ENCODE assay signal across 16 cellular contexts in the genomic region with DNA sequence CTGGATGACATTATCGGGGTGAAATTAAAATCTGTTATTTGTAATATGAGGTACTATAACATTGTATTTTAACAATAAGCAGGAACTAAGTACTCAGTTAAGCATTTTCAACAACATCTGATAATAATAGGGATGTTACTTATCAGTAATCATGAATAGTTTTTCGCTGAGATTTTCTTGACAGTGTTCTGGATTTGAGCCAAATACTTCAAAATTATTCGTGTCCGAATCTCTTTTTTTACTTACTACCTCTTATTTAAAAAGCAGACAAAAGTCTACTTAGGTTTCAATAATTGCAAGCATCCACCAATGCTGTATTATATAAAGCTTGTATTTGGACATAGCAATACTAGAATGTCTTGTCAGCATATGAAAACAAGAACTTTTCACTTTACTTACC. TPM values are rescaled to one million over a fixed set of nuclear protein-coding genes. Genes with fewer than 3 reads are reported as not detected.
A peak's percentile ranks its signal among the peaks of the same experiment; 100 is the strongest.
DNase-seq lines count a peak whose midpoint lies in the region; ATAC-seq and TF ChIP-seq lines count a peak whose summit lies in the region.
"Had no signal": no experiment of that assay in that cellular context is flagged by ENCODE, and none has a peak within 500 bp of the region (broad histone marks: within the 10 kb centered on the region; RNA-seq: fewer than 3 reads in every experiment).

No MANE protein-coding gene starts in this region.

- BruUV-seq in Caco-2 (replicated peaks; lab: Mats Ljungman, UMichigan), result no TSS peak

- ATAC-seq in activated T-cell treated with anti-CD3 and anti-CD28 coated beads, Interleukin-2, amount 50 U/mL, for 72 hours (replicated peaks in 1 of 2), result no peak
- no peak for ATAC-seq in stimulated activated effector memory CD8-positive, alpha-beta T cell treated with anti-CD3 and anti-CD28 coated beads, Interleukin-12 subunit alpha, Interleukin-12 subunit beta, amount 100 ng/mL, for 72 hours
- no peak for ATAC-seq in left lobe of liver
- ATAC-seq: Right ventricle myocardium inferior had no signal

- peaks cover 2% of the 10 kb centered on the region; the same call in 1 of the 2 replicates for H3K36me3 ChIP-seq in Caco-2 (ENCODE audit: control insufficient read depth, insufficient read depth, low read length)

- H3K27ac Mint-ChIP-seq in activated T-cell treated with anti-CD3 and anti-CD28 coated beads, Interleukin-2, amount 50 U/mL, for 72 hours, result peak overlapping the region; percentile 84
- peak overlapping the region; percentile 60 for H3K27ac Mint-ChIP-seq in Caco-2 (ENCODE audit: unreplicated experiment)
- peak overlapping the region in 4 of 6 donors; percentile 11 to 58 (median 36) for H3K27ac Mint-ChIP-seq in immature natural killer cell
- peak overlapping the region; percentile 1 for H3K27ac Mint-ChIP-seq in stimulated activated effector memory CD8-positive, alpha-beta T cell treated with anti-CD3 and anti-CD28 coated beads, Interleukin-12 subunit alpha, Interleukin-12 subunit beta, amount 100 ng/mL, for 72 hours
- no peak overlapping the region for H3K27ac Mint-ChIP-seq in mesothelial cell of epicardium

- H3K9me3 ChIP-seq in Caco-2, result no peaks in the 10 kb centered on the region
- H3K9me3 ChIP-seq: Peyer's patch had no signal

- POLR2A ChIA-PET in Caco-2 (lab: Charles Lee), result no interaction called here

- H3K9me3 Mint-ChIP-seq in activated T-cell treated with anti-CD3 and anti-CD28 coated beads, Interleukin-2, amount 50 U/mL, for 72 hours, result no peaks in the 10 kb centered on the region
- H3K9me3 Mint-ChIP-seq in Caco-2 (ENCODE audit: unreplicated experiment), result no peaks in the 10 kb centered on the region
- H3K9me3 Mint-ChIP-seq in immature natural killer cell, result no peaks in the 10 kb centered on the region
- H3K9me3 Mint-ChIP-seq in stimulated activated effector memory CD8-positive, alpha-beta T cell treated with anti-CD3 and anti-CD28 coated beads, Interleukin-12 subunit alpha, Interleukin-12 subunit beta, amount 100 ng/mL, for 72 hours, result no peaks in the 10 kb centered on the region
- H3K9me3 Mint-ChIP-seq in mesothelial cell of epicardium, result no peaks in the 10 kb centered on the region

- peak overlapping the region in 1 of 2 donors; percentile 7 for H3K4me3 Mint-ChIP-seq in activated T-cell treated with anti-CD3 and anti-CD28 coated beads, Interleukin-2, amount 50 U/mL, for 72 hours
- no peak overlapping the region for H3K4me3 Mint-ChIP-seq in Caco-2 (ENCODE audit: unreplicated experiment)
- H3K4me3 Mint-ChIP-seq in immature natural killer cell, result no peak overlapping the region
- no peak overlapping the region for H3K4me3 Mint-ChIP-seq in stimulated activated effector memory CD8-positive, alpha-beta T cell treated with anti-CD3 and anti-CD28 coated beads, Interleukin-12 subunit alpha, Interleukin-12 subunit beta, amount 100 ng/mL, for 72 hours
- no peak overlapping the region for H3K4me3 Mint-ChIP-seq in mesothelial cell of epicardium

- DNase-seq in activated T-cell treated with anti-CD3 and anti-CD28 coated beads, Interleukin-2, amount 50 U/mL, for 72 hours, result no peak
- no peak for DNase-seq in activated T-cell treated with anti-CD3 and anti-CD28 coated beads for 4 hours
- DNase-seq in Caco-2, result no peak
- DNase-seq in immature natural killer cell, result no peak
- no peak for DNase-seq in stimulated activated effector memory CD8-positive, alpha-beta T cell treated with anti-CD3 and anti-CD28 coated beads, Interleukin-12 subunit alpha, Interleukin-12 subunit beta, amount 100 ng/mL, for 72 hours (ENCODE audit: low spot score in 2 of 2)
- no peak for DNase-seq in left lobe of liver (ENCODE audit: low spot score)
- DNase-seq in mesothelial cell of epicardium (ENCODE audit: low spot score in 2 of 2, unreplicated experiment in 2 of 2), result no peak
- DNase-seq in activated CD8-positive, alpha-beta memory T cell treated with anti-CD3 and anti-CD28 coated beads for 24 hours, result no peak
- DNase-seq: DMS79, NCI-H1105 treated with DMSO at 0.1 percent for 48 hours, NCI-H1694 treated with DMSO at 0.1 percent for 48 hours, NCI-H2107, NCI-H226, NCI-H524 treated with DMSO at 0.1 percent for 48 hours, Peyer's patch had no signal

- peaks cover 9% of the 10 kb centered on the region for H3K4me1 ChIP-seq in Caco-2

- peaks cover 51% of the 10 kb centered on the region for H3K4me1 Mint-ChIP-seq in activated T-cell treated with anti-CD3 and anti-CD28 coated beads, Interleukin-2, amount 50 U/mL, for 72 hours (ENCODE audit: low read depth)
- H3K4me1 Mint-ChIP-seq in Caco-2 (ENCODE audit: low read depth, unreplicated experiment) (peaks cover 20% of the 10 kb centered on the region), immature natural killer cell (peaks cover 6 to 23% of the 10 kb centered on the region in 2 donors), mesothelial cell of epicardium (peaks cover 5% of the 10 kb centered on the region)
- peaks cover 42% of the 10 kb centered on the region for H3K4me1 Mint-ChIP-seq in stimulated activated effector memory CD8-positive, alpha-beta T cell treated with anti-CD3 and anti-CD28 coated beads, Interleukin-12 subunit alpha, Interleukin-12 subunit beta, amount 100 ng/mL, for 72 hours

- peaks cover 22 to 62% of the 10 kb centered on the region in 2 donors for H3K36me3 Mint-ChIP-seq in activated T-cell treated with anti-CD3 and anti-CD28 coated beads, Interleukin-2, amount 50 U/mL, for 72 hours (ENCODE audit: insufficient read depth in 2 of 2)
- H3K36me3 Mint-ChIP-seq in Caco-2 (ENCODE audit: insufficient read depth, unreplicated experiment) (peaks cover 73% of the 10 kb centered on the region), immature natural killer cell (peaks cover 14 to 27% (median 16%) of the 10 kb centered on the region in 3 donors), mesothelial cell of epicardium (peaks cover 38% of the 10 kb centered on the region)
- peaks cover 100% of the 10 kb centered on the region for H3K36me3 Mint-ChIP-seq in stimulated activated effector memory CD8-positive, alpha-beta T cell treated with anti-CD3 and anti-CD28 coated beads, Interleukin-12 subunit alpha, Interleukin-12 subunit beta, amount 100 ng/mL, for 72 hours

- no peak for TF ChIP-seq CTCF in Caco-2 (IDR thresholded peaks at IDR 0.05; ENCODE audit: insufficient read depth in 1 of 2, low read depth in 1 of 2, low read length in 1 of 2, severe bottlenecking in 1 of 2, unreplicated experiment in 1 of 2)
- no peak for TF ChIP-seq CTCF in mesothelial cell of epicardium (IDR thresholded peaks at IDR 0.05; ENCODE audit: unreplicated experiment)

- H3K4me3 ChIP-seq in Caco-2 (ENCODE audit: low read depth, low read length), result no peak overlapping the region
- H3K4me3 ChIP-seq: Peyer's patch had no signal

- no peaks in the 10 kb centered on the region for H3K27me3 ChIP-seq in Caco-2 (replicated peaks; ENCODE audit: control insufficient read depth, insufficient read depth, low read length)
- H3K27me3 ChIP-seq: Peyer's patch had no signal

- intact Hi-C loops in Caco-2 (cut with micrococcal nuclease; ENCODE audit: unreplicated experiment), result loop anchor here (10.0 kb wide), 2 partner anchors 205 to 385 kb away; partner anchors contain the start of gene TWSG1

- CTCF ChIA-PET in Caco-2 (lab: Charles Lee), result no interaction called here

- H3K27me3 Mint-ChIP-seq in activated T-cell treated with anti-CD3 and anti-CD28 coated beads, Interleukin-2, amount 50 U/mL, for 72 hours (ENCODE audit: low read depth), result no peaks in the 10 kb centered on the region
- no peaks in the 10 kb centered on the region for H3K27me3 Mint-ChIP-seq in Caco-2 (ENCODE audit: insufficient read depth, unreplicated experiment)
- H3K27me3 Mint-ChIP-seq in immature natural killer cell (ENCODE audit: low read depth in 3 of 3), result no peaks in the 10 kb centered on the region
- no peaks in the 10 kb centered on the region for H3K27me3 Mint-ChIP-seq in mesothelial cell of epicardium (ENCODE audit: low read depth)

RNA-seq across cellular contexts. Expression of gene ANKRD12, which starts 6.4 kb away (rescaled TPM):
- 100 to 1,000 TPM in 1 of 2 donors, 10 to 100 TPM in 1; 84.4 to 123 TPM for total RNA-seq in activated T-cell treated with anti-CD3 and anti-CD28 coated beads, Interleukin-2, amount 50 U/mL, for 72 hours
- 33.2 and 36.5 TPM in 2 replicates for total RNA-seq in Caco-2 (2022)
- 10 to 100 TPM in 2 of 3 donors, 1 to 10 TPM in 1; 8.8 to 69.7 (median 35.7) TPM for polyA plus RNA-seq in immature natural killer cell
- total RNA-seq in left lobe of liver, result 15.0 TPM
- 47.6 to 50.7 TPM (median 49.7 TPM) in 3 replicates for total RNA-seq in mesothelial cell of epicardium

RNA-seq across cellular contexts. Expression of gene NDUFV2, which starts 27.7 kb away (rescaled TPM):
- total RNA-seq in activated T-cell treated with anti-CD3 and anti-CD28 coated beads, Interleukin-2, amount 50 U/mL, for 72 hours, result 100 to 1,000 TPM; 394 to 497 TPM
- total RNA-seq in Caco-2 (2022) (211 and 220 TPM in 2 replicates), left lobe of liver (151 TPM), mesothelial cell of epicardium (99.9 to 114 TPM (median 106 TPM) in 3 replicates)
- 100 to 1,000 TPM in 2 of 3 donors, 10 to 100 TPM in 1; 88.7 to 155 (median 115) TPM for polyA plus RNA-seq in immature natural killer cell
